ENCODE assay signal across 10 cellular contexts in the genomic region with DNA sequence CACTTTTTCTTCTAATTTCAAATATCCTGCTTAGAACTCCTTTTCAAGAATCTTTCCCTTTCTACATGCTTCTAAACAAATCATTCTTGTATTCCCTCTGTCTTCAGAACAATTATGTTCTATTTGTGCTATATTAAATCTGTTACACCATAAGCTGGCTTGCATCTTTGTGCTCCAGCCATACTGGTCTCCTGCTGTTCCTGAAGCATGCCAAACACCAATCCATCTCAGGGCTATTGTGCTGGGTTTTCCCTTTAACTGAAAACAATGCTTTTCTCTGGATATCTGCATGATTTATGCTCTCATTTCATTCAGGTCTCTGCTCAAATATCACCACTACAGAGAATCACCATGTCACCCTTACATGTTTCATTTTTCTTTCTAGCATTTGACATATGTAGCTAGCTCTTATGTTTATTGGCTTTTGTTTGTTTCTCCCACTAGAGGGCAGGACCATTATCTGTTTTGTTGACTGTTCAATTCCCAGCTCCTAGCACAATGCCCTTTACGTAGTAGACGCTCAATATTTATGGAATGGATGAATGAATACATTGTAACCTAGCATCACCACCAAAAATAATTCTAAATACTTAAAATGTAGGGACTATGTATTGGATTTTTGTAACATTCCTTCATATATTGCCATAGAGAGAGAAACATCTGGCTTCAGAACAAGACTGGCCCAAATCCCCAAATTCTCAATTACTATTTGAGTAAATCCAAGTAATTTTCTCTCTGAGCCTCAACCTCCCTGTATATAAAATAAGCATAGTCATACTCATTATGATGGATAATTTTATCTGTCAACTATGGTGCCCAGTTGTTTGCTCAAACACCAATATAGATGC.
DNase-seq lines count a peak whose midpoint lies in the region; ATAC-seq and TF ChIP-seq lines count a peak whose summit lies in the region.
"Had no signal": no experiment of that assay in that cellular context is flagged by ENCODE, and none has a peak within 500 bp of the region (broad histone marks: within the 10 kb centered on the region; RNA-seq: fewer than 3 reads in every experiment).

No MANE protein-coding gene starts in this region.

- peaks cover 5% of the 10 kb centered on the region for H3K9me3 Mint-ChIP-seq in activated naive CD4-positive, alpha-beta T cell treated with anti-CD3 and anti-CD28 coated beads, Interleukin-2, amount 10 ng/mL, durations not matched to agents 7 days and 5 days
- H3K9me3 Mint-ChIP-seq: stimulated activated naive B cell treated with anti-CD40 and anti-IgM and Interleukin-4, amounts not matched to agents 10 μg/mL and 1 μg/mL and 100 μg/mL, for 72 hours had no signal

- no peaks in the 10 kb centered on the region for H4K20me1 ChIP-seq in Loucy (ENCODE audit: insufficient read depth, low read length, poor library complexity, severe bottlenecking)

- H3K4me1 Mint-ChIP-seq in activated naive CD4-positive, alpha-beta T cell treated with anti-CD3 and anti-CD28 coated beads, Interleukin-2, amount 10 ng/mL, durations not matched to agents 7 days and 5 days, result no peaks in the 10 kb centered on the region
- H3K4me1 Mint-ChIP-seq: stimulated activated naive B cell treated with anti-CD40 and anti-IgM and Interleukin-4, amounts not matched to agents 10 μg/mL and 1 μg/mL and 100 μg/mL, for 72 hours had no signal

- no peaks in the 10 kb centered on the region for H3K27me3 Mint-ChIP-seq in activated naive CD4-positive, alpha-beta T cell treated with anti-CD3 and anti-CD28 coated beads, Interleukin-2, amount 10 ng/mL, durations not matched to agents 7 days and 5 days
- H3K27me3 Mint-ChIP-seq: stimulated activated naive B cell treated with anti-CD40 and anti-IgM and Interleukin-4, amounts not matched to agents 10 μg/mL and 1 μg/mL and 100 μg/mL, for 72 hours had no signal

- DNase-seq in GM03348 (ENCODE audit: low spot score) (peak; percentile 6), left lobe of liver (ENCODE audit: low spot score) (no peak), T-helper 9 cell (no peak), putamen (ENCODE audit: low spot score) (no peak)
- DNase-seq in activated naive CD4-positive, alpha-beta T cell treated with Interleukin-2 at 50 U/mL for 16 hours, result no peak
- DNase-seq in activated naive CD4-positive, alpha-beta T cell treated with anti-CD3 and anti-CD28 coated beads, Interleukin-2, amount 10 ng/mL, durations not matched to agents 7 days and 5 days, result no peak
- DNase-seq: activated CD4-positive, alpha-beta T cell treated with anti-CD3 and anti-CD28 coated beads, Interleukin-2, amount 50 U/mL, for 1 hour; stimulated activated naive B cell treated with anti-CD40 and anti-IgM and Interleukin-4, amounts not matched to agents 10 μg/mL and 1 μg/mL and 100 μg/mL, for 72 hours had no signal

- H3K4me2 ChIP-seq in Loucy (ENCODE audit: low read depth, low read length, poor library complexity, severe bottlenecking), result no peak overlapping the region

- no peaks in the 10 kb centered on the region for H3K27me3 ChIP-seq in Loucy (ENCODE audit: insufficient read depth, low read length, poor library complexity, severe bottlenecking)

- no peaks in the 10 kb centered on the region for H3K9me3 ChIP-seq in Loucy (ENCODE audit: insufficient read depth, low read depth, low read length)

- no peak overlapping the region for H3K9ac ChIP-seq in Loucy (ENCODE audit: low read depth, low read length, poor library complexity, severe bottlenecking)

- H3K9me2 ChIP-seq in Loucy (replicated peaks; ENCODE audit: low read depth, low read length), result no peaks in the 10 kb centered on the region

- H2AFZ ChIP-seq in Loucy (ENCODE audit: low read length), result no peak overlapping the region

- CTCF ChIA-PET in activated naive CD4-positive, alpha-beta T cell treated with anti-CD3 and anti-CD28 coated beads, Interleukin-2, amount 10 ng/mL, durations not matched to agents 7 days and 5 days (lab: Charles Lee), result interaction anchor here (0.6 kb wide), 1 partner anchor 821 kb away, joined by 3 read pairs; no protein-coding TSS in a partner anchor

- no peaks in the 10 kb centered on the region for H3K36me3 ChIP-seq in Loucy (ENCODE audit: insufficient read depth, low read length)

- TF ChIP-seq CTCF in Loucy (conservative IDR thresholded peaks at IDR 0.05; ENCODE audit: low read length), result peak; percentile 34

- H3K36me3 Mint-ChIP-seq in activated naive CD4-positive, alpha-beta T cell treated with anti-CD3 and anti-CD28 coated beads, Interleukin-2, amount 10 ng/mL, durations not matched to agents 7 days and 5 days, result no peaks in the 10 kb centered on the region
- H3K36me3 Mint-ChIP-seq: stimulated activated naive B cell treated with anti-CD40 and anti-IgM and Interleukin-4, amounts not matched to agents 10 μg/mL and 1 μg/mL and 100 μg/mL, for 72 hours had no signal

- no peak overlapping the region for H3K4me3 ChIP-seq in Loucy (ENCODE audit: low read length, poor library complexity, severe bottlenecking)

- ATAC-seq in SK-N-SH treated with all-trans-retinoic acid at 6 μM for 48 hours, result peak; percentile 69
- ATAC-seq in left lobe of liver, result peak; percentile 23

- H3K4me3 Mint-ChIP-seq in activated naive CD4-positive, alpha-beta T cell treated with anti-CD3 and anti-CD28 coated beads, Interleukin-2, amount 10 ng/mL, durations not matched to agents 7 days and 5 days, result no peak overlapping the region
- H3K4me3 Mint-ChIP-seq: stimulated activated naive B cell treated with anti-CD40 and anti-IgM and Interleukin-4, amounts not matched to agents 10 μg/mL and 1 μg/mL and 100 μg/mL, for 72 hours had no signal

- H3K27ac Mint-ChIP-seq in activated naive CD4-positive, alpha-beta T cell treated with anti-CD3 and anti-CD28 coated beads, Interleukin-2, amount 10 ng/mL, durations not matched to agents 7 days and 5 days, result no peak overlapping the region
- H3K27ac Mint-ChIP-seq: stimulated activated naive B cell treated with anti-CD40 and anti-IgM and Interleukin-4, amounts not matched to agents 10 μg/mL and 1 μg/mL and 100 μg/mL, for 72 hours had no signal

- no peaks in the 10 kb centered on the region for H3F3A ChIP-seq in Loucy (ENCODE audit: low read depth)

- H3K79me2 ChIP-seq in Loucy (ENCODE audit: insufficient read depth, low read length), result no peaks in the 10 kb centered on the region

- no peaks in the 10 kb centered on the region for H3K4me1 ChIP-seq in Loucy (ENCODE audit: insufficient read depth, low read length, poor library complexity, severe bottlenecking)

TF ChIP-seq in SK-N-SH treated with all-trans-retinoic acid at 6 μM for 48 hours, 23 proteins besides CTCF, POLR2A, EP300 and RAD21 (continues in another document):
- TF ChIP-seq CSDC2 (CRISPR knock-in tag; IDR thresholded peaks at IDR 0.05), result no peak
- TF ChIP-seq BACH2 (CRISPR knock-in tag; IDR thresholded peaks at IDR 0.05; ENCODE audit: borderline replicate concordance), result no peak
- no peak for TF ChIP-seq SNAI2 (CRISPR knock-in tag; IDR thresholded peaks at IDR 0.05)
- no peak for TF ChIP-seq ZFP30 (CRISPR knock-in tag; IDR thresholded peaks at IDR 0.05)
- no peak for TF ChIP-seq ARNTL (CRISPR knock-in tag; IDR thresholded peaks at IDR 0.05; ENCODE audit: borderline replicate concordance, low read depth)
- no peak for TF ChIP-seq OSR1 (CRISPR knock-in tag; IDR thresholded peaks at IDR 0.05)
- TF ChIP-seq RARB (CRISPR knock-in tag; IDR thresholded peaks at IDR 0.05), result no peak
- TF ChIP-seq, protein P1, sequence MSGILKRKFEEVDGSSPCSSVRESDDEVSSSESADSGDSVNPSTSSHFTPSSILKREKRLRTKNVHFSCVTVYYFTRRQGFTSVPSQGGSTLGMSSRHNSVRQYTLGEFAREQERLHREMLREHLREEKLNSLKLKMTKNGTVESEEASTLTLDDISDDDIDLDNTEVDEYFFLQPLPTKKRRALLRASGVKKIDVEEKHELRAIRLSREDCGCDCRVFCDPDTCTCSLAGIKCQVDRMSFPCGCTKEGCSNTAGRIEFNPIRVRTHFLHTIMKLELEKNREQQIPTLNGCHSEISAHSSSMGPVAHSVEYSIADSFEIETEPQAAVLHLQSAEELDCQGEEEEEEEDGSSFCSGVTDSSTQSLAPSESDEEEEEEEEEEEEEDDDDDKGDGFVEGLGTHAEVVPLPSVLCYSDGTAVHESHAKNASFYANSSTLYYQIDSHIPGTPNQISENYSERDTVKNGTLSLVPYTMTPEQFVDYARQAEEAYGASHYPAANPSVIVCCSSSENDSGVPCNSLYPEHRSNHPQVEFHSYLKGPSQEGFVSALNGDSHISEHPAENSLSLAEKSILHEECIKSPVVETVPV (CRISPR knock-in tag; IDR thresholded peaks at IDR 0.05), result no peak
- TF ChIP-seq, protein P2, sequence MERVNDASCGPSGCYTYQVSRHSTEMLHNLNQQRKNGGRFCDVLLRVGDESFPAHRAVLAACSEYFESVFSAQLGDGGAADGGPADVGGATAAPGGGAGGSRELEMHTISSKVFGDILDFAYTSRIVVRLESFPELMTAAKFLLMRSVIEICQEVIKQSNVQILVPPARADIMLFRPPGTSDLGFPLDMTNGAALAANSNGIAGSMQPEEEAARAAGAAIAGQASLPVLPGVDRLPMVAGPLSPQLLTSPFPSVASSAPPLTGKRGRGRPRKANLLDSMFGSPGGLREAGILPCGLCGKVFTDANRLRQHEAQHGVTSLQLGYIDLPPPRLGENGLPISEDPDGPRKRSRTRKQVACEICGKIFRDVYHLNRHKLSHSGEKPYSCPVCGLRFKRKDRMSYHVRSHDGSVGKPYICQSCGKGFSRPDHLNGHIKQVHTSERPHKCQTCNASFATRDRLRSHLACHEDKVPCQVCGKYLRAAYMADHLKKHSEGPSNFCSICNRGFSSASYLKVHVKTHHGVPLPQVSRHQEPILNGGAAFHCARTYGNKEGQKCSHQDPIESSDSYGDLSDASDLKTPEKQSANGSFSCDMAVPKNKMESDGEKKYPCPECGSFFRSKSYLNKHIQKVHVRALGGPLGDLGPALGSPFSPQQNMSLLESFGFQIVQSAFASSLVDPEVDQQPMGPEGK (CRISPR knock-in tag; IDR thresholded peaks at IDR 0.05; ENCODE audit: borderline replicate concordance), result no peak
- TF ChIP-seq TOX (CRISPR knock-in tag; IDR thresholded peaks at IDR 0.05; ENCODE audit: borderline replicate concordance), result no peak
- no peak for TF ChIP-seq ZNF565 (CRISPR knock-in tag; conservative IDR thresholded peaks at IDR 0.05; ENCODE audit: low read depth)
- TF ChIP-seq, protein P3, sequence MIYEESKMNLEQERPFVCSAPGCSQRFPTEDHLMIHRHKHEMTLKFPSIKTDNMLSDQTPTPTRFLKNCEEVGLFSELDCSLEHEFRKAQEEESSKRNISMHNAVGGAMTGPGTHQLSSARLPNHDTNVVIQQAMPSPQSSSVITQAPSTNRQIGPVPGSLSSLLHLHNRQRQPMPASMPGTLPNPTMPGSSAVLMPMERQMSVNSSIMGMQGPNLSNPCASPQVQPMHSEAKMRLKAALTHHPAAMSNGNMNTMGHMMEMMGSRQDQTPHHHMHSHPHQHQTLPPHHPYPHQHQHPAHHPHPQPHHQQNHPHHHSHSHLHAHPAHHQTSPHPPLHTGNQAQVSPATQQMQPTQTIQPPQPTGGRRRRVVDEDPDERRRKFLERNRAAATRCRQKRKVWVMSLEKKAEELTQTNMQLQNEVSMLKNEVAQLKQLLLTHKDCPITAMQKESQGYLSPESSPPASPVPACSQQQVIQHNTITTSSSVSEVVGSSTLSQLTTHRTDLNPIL (CRISPR knock-in tag; IDR thresholded peaks at IDR 0.05; ENCODE audit: low read depth), result no peak
- TF ChIP-seq ESRRG (CRISPR knock-in tag; IDR thresholded peaks at IDR 0.05), result no peak
- TF ChIP-seq GLIS3 (CRISPR knock-in tag; IDR thresholded peaks at IDR 0.05), result no peak
